In genomic region chr2:715847-716573, GRCh38 we compare ENCODE assay signal across 8 cellular contexts. TPM values are rescaled to one million over a fixed set of nuclear protein-coding genes. Genes with fewer than 3 reads are reported as not detected.
DNase-seq lines count a peak whose midpoint lies in the region; ATAC-seq, FAIRE-seq and TF ChIP-seq lines count a peak whose summit lies in the region.
"Had no signal": no experiment of that assay in that cellular context is flagged by ENCODE, and none has a peak within 500 bp of the region (broad histone marks: within the 10 kb centered on the region; RNA-seq: fewer than 3 reads in every experiment).

No MANE protein-coding gene starts in this region.

- H3K4me1 ChIP-seq in Karpas-422 (ENCODE audit: low read length): peaks cover 64% of the 10 kb centered on the region

- H3K27ac ChIP-seq in Karpas-422 (ENCODE audit: low read length) (peak overlapping the region; percentile 94), neural cell (ENCODE audit: low read length) (no peak overlapping the region)

- TF ChIP-seq CTCF in cardiac fibroblast (IDR thresholded peaks at IDR 0.05; ENCODE audit: low read depth, low read length) (peak; percentile 22), neural cell (IDR thresholded peaks at IDR 0.05; ENCODE audit: poor library complexity, severe bottlenecking) (peak; percentile 50), GM13976 (IDR thresholded peaks at IDR 0.05; ENCODE audit: borderline replicate concordance, control extremely low read depth, extremely low read depth, insufficient read depth, missing control alignments) (no peak)

- H3K9me3 ChIP-seq in Karpas-422 (ENCODE audit: low read length) (no peaks in the 10 kb centered on the region), neural cell (ENCODE audit: low read length) (no peaks in the 10 kb centered on the region)

- no peak overlapping the region for H3K4me3 ChIP-seq in Karpas-422 (ENCODE audit: low read length)
- H3K4me3 ChIP-seq in cardiac fibroblast (replicated peaks in 1 of 2; ENCODE audit: low read depth in 2 of 2, low read length in 2 of 2): no peak overlapping the region
- H3K4me3 ChIP-seq in neural cell (ENCODE audit: low read length): no peak overlapping the region

- in situ Hi-C loops in GM13976 (cut with MboI; ENCODE audit: low sequenced_read_pairs, unreplicated experiment): no loop called here

- peak overlapping the region; percentile 55 for H3K4me2 ChIP-seq in Karpas-422 (ENCODE audit: low read depth, low read length, poor library complexity, severe bottlenecking)
- H3K4me2 ChIP-seq in neural cell (ENCODE audit: low read length): no peak overlapping the region

- H4K20me1 ChIP-seq in Karpas-422 (ENCODE audit: insufficient read depth, low read depth, low read length) (no peaks in the 10 kb centered on the region), neural cell (ENCODE audit: insufficient read depth) (no peaks in the 10 kb centered on the region)

- peak; percentile 30 for DNase-seq in Daoy (ENCODE audit: low read depth)
- DNase-seq in Karpas-422: peak; percentile 58
- DNase-seq in cardiac fibroblast (ENCODE audit: low read depth in 2 of 2): peak; percentile 11 to 18
- DNase-seq in frontal cortex (ENCODE audit: low spot score in 2 of 2): no peak
- no peak for DNase-seq in GM13976 (ENCODE audit: low spot score)

- peak; percentile 57 for TF ChIP-seq RAD21 in neural cell (conservative IDR thresholded peaks at IDR 0.05)

- H3K36me3 ChIP-seq in Karpas-422 (ENCODE audit: insufficient read depth, low read length) (no peaks in the 10 kb centered on the region), neural cell (ENCODE audit: insufficient read depth, low read length) (no peaks in the 10 kb centered on the region)

- FAIRE-seq in frontal cortex (lab: Jason Lieb, UNC): no peak
- FAIRE-seq: endothelial cell of umbilical vein had no signal

- TF ChIP-seq EP300 in neural cell (conservative IDR thresholded peaks at IDR 0.05; ENCODE audit: poor library complexity, severe bottlenecking): no peak

- H2AFZ ChIP-seq in Karpas-422 (ENCODE audit: low read length): no peak overlapping the region
- no peak overlapping the region for H2AFZ ChIP-seq in neural cell (ENCODE audit: low read depth, low read length)

- no peak overlapping the region for H3K9ac ChIP-seq in Karpas-422 (ENCODE audit: low read length)
- H3K9ac ChIP-seq in neural cell (ENCODE audit: low read length): no peak overlapping the region

- H3K27me3 ChIP-seq in Karpas-422 (ENCODE audit: low read length): no peaks in the 10 kb centered on the region
- H3K27me3 ChIP-seq in neural cell (ENCODE audit: insufficient read depth, low read depth, low read length): no peaks in the 10 kb centered on the region

- H3K9me2 ChIP-seq in Karpas-422 (replicated peaks; ENCODE audit: insufficient read depth, low read length): no peaks in the 10 kb centered on the region
- H3K9me2 ChIP-seq in neural cell (ENCODE audit: insufficient read depth, low read length): no peaks in the 10 kb centered on the region

- no peaks in the 10 kb centered on the region for H3F3A ChIP-seq in neural cell (ENCODE audit: insufficient read depth, low read length, poor library complexity, severe bottlenecking)

- H3K79me2 ChIP-seq in Karpas-422 (ENCODE audit: low read length): no peaks in the 10 kb centered on the region
- no peaks in the 10 kb centered on the region for H3K79me2 ChIP-seq in neural cell (replicated peaks; ENCODE audit: insufficient read depth, low read length)

- ATAC-seq in GM18867 (IDR thresholded peaks at IDR 0.05; ENCODE audit: unreplicated experiment): no peak

TF ChIP-seq in neural cell, 6 proteins besides CTCF, POLR2A, EP300 and RAD21:
- TF ChIP-seq MXI1 (conservative IDR thresholded peaks at IDR 0.05; ENCODE audit: poor library complexity, severe bottlenecking): no peak
- TF ChIP-seq SMC3 (conservative IDR thresholded peaks at IDR 0.05; ENCODE audit: poor library complexity): peak; percentile 64

RNA-seq across cellular contexts. Expression of gene TMEM18, which starts 38.8 kb away (rescaled TPM):
- 30.9 and 83.3 TPM in 2 replicates for total RNA-seq in Daoy (2014; rRNA removed; shearing (Covaris generic))
- total RNA-seq in Karpas-422 (2014; rRNA removed; shearing (Covaris generic); ENCODE audit: low replicate concordance): 46.1 and 48.6 TPM in 2 replicates
- 49.3 and 58.6 TPM in 2 replicates for polyA plus RNA-seq in neural cell
- 26.1 and 30.2 TPM in 2 replicates for polyA minus RNA-seq in neural cell
- 20.0 TPM for total RNA-seq in frontal cortex

Comparison
In these comparisons a context has a peak if more than half of its experiments do, and no peak if none do; other contexts are left out.
1. DNase-seq: peak in Daoy (single experiment), Karpas-422 (single experiment) and cardiac fibroblast (2 of 2); none in frontal cortex (0 of 2) and GM13976 (single experiment).